Comparison of ENCODE assay signal across 14 cellular contexts in genomic region chrX:106397788-106398538, GRCh38.
DNase-seq lines count a peak whose midpoint lies in the region; ATAC-seq, FAIRE-seq and TF ChIP-seq lines count a peak whose summit lies in the region.
"Had no signal": no experiment of that assay in that cellular context is flagged by ENCODE, and none has a peak within 500 bp of the region (broad histone marks: within the 10 kb centered on the region; RNA-seq: fewer than 3 reads in every experiment).

No MANE protein-coding gene starts in this region.

- no peak overlapping the region for H3K4me2 ChIP-seq in OCI-LY1 (ENCODE audit: low read length)

- no peaks in the 10 kb centered on the region for H3K9me2 ChIP-seq in OCI-LY1 (ENCODE audit: low read depth, low read length)

- H4K20me1 ChIP-seq in OCI-LY1 (ENCODE audit: insufficient read depth, low read length): no peaks in the 10 kb centered on the region

- FAIRE-seq in pancreas (lab: Jason Lieb, UNC): no peak

- no peaks in the 10 kb centered on the region for H3K79me2 ChIP-seq in OCI-LY1 (ENCODE audit: insufficient read depth, low read length)

- intact Hi-C loops in pancreas (cut with DNase I): no loop called here

- TF ChIP-seq CTCF in OCI-LY1 (IDR thresholded peaks at IDR 0.05; ENCODE audit: low read length) (peak; percentile 26; the same call in 1 of the 2 replicates), fibroblast of pulmonary artery (IDR thresholded peaks at IDR 0.05; ENCODE audit: low read length, missing control alignments) (peak; percentile 28), pancreas (IDR thresholded peaks at IDR 0.05) (no peak)

- H3K36me3 ChIP-seq in OCI-LY1 (ENCODE audit: insufficient read depth, low read length): no peaks in the 10 kb centered on the region
- no peaks in the 10 kb centered on the region for H3K36me3 ChIP-seq in pancreas
- H3K36me3 ChIP-seq: tibial nerve had no signal

- H2AFZ ChIP-seq in OCI-LY1 (ENCODE audit: low read length): no peak overlapping the region

- peak; percentile 22 for DNase-seq in DMS 273 (lab: John Stamatoyannopoulos, UW; ENCODE audit: unreplicated experiment)
- DNase-seq in DMS 273 treated with DMSO at 0.1 percent for 48 hours (lab: John Stamatoyannopoulos, UW): no peak
- DNase-seq in fibroblast of pulmonary artery (ENCODE audit: low read depth): peak; percentile 56
- no peak for DNase-seq in pancreas
- DNase-seq in stimulated activated CD4-positive, alpha-beta T cell treated with anti-CD3 and anti-CD28 coated beads, Interleukin-15, amount 100 ng/mL, for 24 hours: no peak
- DNase-seq in C1 segment of cervical spinal cord (lab: John Stamatoyannopoulos, UW): no peak
- DNase-seq: 8988T; activated CD4-positive, alpha-beta memory T cell treated with anti-CD3 and anti-CD28 coated beads, Interleukin-2, amount 10 ng/mL, durations not matched to agents 7 days and 5 days; amniotic stem cell; EL; KBM-7 had no signal

- H3K4me3 ChIP-seq in OCI-LY1 (ENCODE audit: low read depth, low read length, poor library complexity, severe bottlenecking): no peak overlapping the region
- no peak overlapping the region for H3K4me3 ChIP-seq in fibroblast of pulmonary artery (replicated peaks; ENCODE audit: low read depth, low read length)
- H3K4me3 ChIP-seq in pancreas: no peak overlapping the region
- H3K4me3 ChIP-seq: tibial nerve had no signal

- no peaks in the 10 kb centered on the region for H3F3A ChIP-seq in OCI-LY1 (ENCODE audit: insufficient read depth, low read length)

- H3K4me1 ChIP-seq in OCI-LY1 (ENCODE audit: insufficient read depth, low read length, severe bottlenecking) (no peaks in the 10 kb centered on the region), pancreas (no peaks in the 10 kb centered on the region)
- H3K4me1 ChIP-seq: tibial nerve had no signal

- H3K27ac ChIP-seq in OCI-LY1 (ENCODE audit: low read depth, low read length, poor library complexity, severe bottlenecking): no peak overlapping the region
- no peak overlapping the region for H3K27ac ChIP-seq in pancreas
- H3K27ac ChIP-seq: tibial nerve had no signal

- H3K27me3 ChIP-seq in OCI-LY1 (ENCODE audit: insufficient read depth, low read length): no peaks in the 10 kb centered on the region
- no peaks in the 10 kb centered on the region for H3K27me3 ChIP-seq in pancreas

- H3K9me3 ChIP-seq in OCI-LY1 (ENCODE audit: low read length) (no peaks in the 10 kb centered on the region), pancreas (no peaks in the 10 kb centered on the region)
- H3K9me3 ChIP-seq: tibial nerve had no signal

- H3K9ac ChIP-seq in OCI-LY1 (ENCODE audit: low read length): no peak overlapping the region

- peak in 3 of 4 donors; percentile 43 to 63 (median 58) for ATAC-seq in pancreas
- no peak for ATAC-seq in GM19035 (IDR thresholded peaks at IDR 0.05; ENCODE audit: unreplicated experiment)

Comparison
In these comparisons a context has a peak if more than half of its experiments do, and no peak if none do; other contexts are left out.
1. DNase-seq: peak in DMS 273 (single experiment) and fibroblast of pulmonary artery (single experiment); none in DMS 273 treated with DMSO at 0.1 percent for 48 hours (single experiment), pancreas (0 of 6), stimulated activated CD4-positive, alpha-beta T cell treated with anti-CD3 and anti-CD28 coated beads, Interleukin-15, amount 100 ng/mL, for 24 hours (single experiment) and C1 segment of cervical spinal cord (0 of 14).
2. CTCF ChIP-seq: peak in OCI-LY1 (single experiment) and fibroblast of pulmonary artery (single experiment); none in pancreas (0 of 4).